39 cellular contexts compared by ENCODE assay signal in genomic region chr10:92677708-92678107, GRCh38. TPM values are rescaled to one million over a fixed set of nuclear protein-coding genes. Genes with fewer than 3 reads are reported as not detected.
"Had no signal": no experiment of that assay in that cellular context is flagged by ENCODE, and none has a peak within 500 bp of the region (broad histone marks: within the 10 kb centered on the region; RNA-seq: fewer than 3 reads in every experiment).

No MANE protein-coding gene starts in this region.

- H3K4me3 ChIP-seq: adrenal gland, ascending aorta, body of pancreas, breast epithelium, cardiac muscle cell, colonic mucosa had no signal

- H3K36me3 ChIP-seq: adrenal gland, ascending aorta, brain microvascular endothelial cell, breast epithelium, cardiac muscle cell, colonic mucosa had no signal

- H3K9me3 ChIP-seq: adrenal gland, ascending aorta, body of pancreas, breast epithelium, colonic mucosa had no signal

- H3K9me3 Mint-ChIP-seq: activated naive CD4-positive, alpha-beta T cell treated with anti-CD3 and anti-CD28 coated beads, Interleukin-2, amount 50 U/mL, for 24 hours; activated naive CD8-positive, alpha-beta T cell treated with anti-CD3 and anti-CD28 coated beads, Interleukin-2, amount 10 ng/mL, durations not matched to agents 7 days and 5 days; activated naive CD8-positive, alpha-beta T cell treated with anti-CD3 and anti-CD28 coated beads, Interleukin-2, amount 50 U/mL, for 24 hours; activated T-cell treated with anti-CD3 and anti-CD28 coated beads, Interleukin-2, amount 50 U/mL, for 4 hours; activated T-helper 1 cell treated with anti-CD3 and anti-CD28 coated beads, Interleukin-12 subunit alpha, Interleukin-12 subunit beta, Interleukin-2, Interleukin-4 antibody, amounts not matched to agents 30 ng/mL and 10 ng/mL and 1 ng/mL, durations not matched to agents 14 hours and 24 hours and 36 hours; activated T-helper 17 cell treated with anti-CD3 and anti-CD28 coated beads, Interleukin-2, amount 50 U/mL, for 72 hours; activated T-helper 2 cell treated with anti-CD3 and anti-CD28 coated beads, Interferon-gamma antibody, Interleukin-2, Interleukin-4, amounts not matched to agents 10 μg/mL and 5 μg/mL and 100 μg/mL, durations not matched to agents 14 hours and 24 hours and 36 hours; central memory CD8-positive, alpha-beta T cell had no signal

- H3K27me3 ChIP-seq: adrenal gland, ascending aorta, body of pancreas, brain microvascular endothelial cell, breast epithelium, cardiac muscle cell, colonic mucosa had no signal

- H3K27ac Mint-ChIP-seq: activated naive CD4-positive, alpha-beta T cell treated with anti-CD3 and anti-CD28 coated beads for 36 hours; activated naive CD4-positive, alpha-beta T cell treated with anti-CD3 and anti-CD28 coated beads, Interleukin-2, amount 10 ng/mL, durations not matched to agents 7 days and 5 days; activated naive CD4-positive, alpha-beta T cell treated with anti-CD3 and anti-CD28 coated beads, Interleukin-2, amount 50 U/mL, for 24 hours; activated naive CD8-positive, alpha-beta T cell; activated naive CD8-positive, alpha-beta T cell treated with anti-CD3 and anti-CD28 coated beads for 36 hours; activated naive CD8-positive, alpha-beta T cell treated with anti-CD3 and anti-CD28 coated beads, Interleukin-2, amount 10 ng/mL, durations not matched to agents 7 days and 5 days; activated naive CD8-positive, alpha-beta T cell treated with anti-CD3 and anti-CD28 coated beads, Interleukin-2, amount 50 U/mL, for 24 hours; activated T-cell treated with anti-CD3 and anti-CD28 coated beads, Interleukin-2, amount 50 U/mL, for 72 hours; activated T-helper 1 cell treated with anti-CD3 and anti-CD28 coated beads, Interleukin-12 subunit alpha, Interleukin-12 subunit beta, Interleukin-2, Interleukin-4 antibody, amounts not matched to agents 30 ng/mL and 10 ng/mL and 1 ng/mL, durations not matched to agents 14 hours and 24 hours and 36 hours; activated T-helper 17 cell treated with anti-CD3 and anti-CD28 coated beads, Interleukin-2, amount 50 U/mL, for 72 hours; activated T-helper 2 cell treated with anti-CD3 and anti-CD28 coated beads, Interferon-gamma antibody, Interleukin-2, Interleukin-4, amounts not matched to agents 10 μg/mL and 5 μg/mL and 100 μg/mL, durations not matched to agents 14 hours and 24 hours and 36 hours; brain had no signal

- ATAC-seq: activated naive CD8-positive, alpha-beta T cell treated with anti-CD3 and anti-CD28 coated beads, Interleukin-2, amount 50 U/mL, for 24 hours; activated T-cell treated with anti-CD3 and anti-CD28 coated beads, Interleukin-2, amount 50 U/mL, for 4 hours; activated T-cell treated with anti-CD3 and anti-CD28 coated beads, Interleukin-2, amount 50 U/mL, for 72 hours; activated T-helper 17 cell treated with anti-CD3 and anti-CD28 coated beads, Interleukin-2, amount 50 U/mL, for 72 hours; body of pancreas had no signal

- H3K4me1 ChIP-seq: adrenal gland, ascending aorta, body of pancreas, breast epithelium, colonic mucosa had no signal

- DNase-seq: activated effector memory CD4-positive, alpha-beta T cell treated with anti-CD3 and anti-CD28 coated beads, Interleukin-2, amount 50 U/mL, for 16 hours; activated effector memory CD4-positive, alpha-beta T cell treated with Interleukin-2 at 50 U/mL for 16 hours; activated gamma-delta T cell; activated gamma-delta T cell treated with Interleukin-2 at 50 U/mL for 16 hours; activated naive CD4-positive, alpha-beta T cell; activated naive CD4-positive, alpha-beta T cell treated with anti-CD3 and anti-CD28 coated beads for 36 hours; activated naive CD4-positive, alpha-beta T cell treated with anti-CD3 and anti-CD28 coated beads, Interleukin-2, amount 10 ng/mL, durations not matched to agents 7 days and 5 days; activated naive CD4-positive, alpha-beta T cell treated with anti-CD3 and anti-CD28 coated beads, Interleukin-2, amount 50 U/mL, for 16 hours; activated naive CD4-positive, alpha-beta T cell treated with Interleukin-2 at 50 U/mL for 16 hours; activated naive CD8-positive, alpha-beta T cell treated with anti-CD3 and anti-CD28 coated beads for 36 hours; activated naive CD8-positive, alpha-beta T cell treated with anti-CD3 and anti-CD28 coated beads, Interleukin-2, amount 10 ng/mL, durations not matched to agents 7 days and 5 days; activated naive CD8-positive, alpha-beta T cell treated with anti-CD3 and anti-CD28 coated beads, Interleukin-2, amount 50 U/mL, for 24 hours; activated T-cell treated with anti-CD3 and anti-CD28 coated beads, Interleukin-2, amount 50 U/mL, for 4 hours; activated T-cell treated with anti-CD3 and anti-CD28 coated beads, Interleukin-2, amount 50 U/mL, for 48 hours; activated T-cell treated with anti-CD3 and anti-CD28 coated beads, Interleukin-2, amount 50 U/mL, for 72 hours; adrenal gland; amniotic stem cell; amygdala; anterior cingulate cortex; aorta; body of pancreas; brain microvascular endothelial cell; caudate nucleus; central memory CD4-positive, alpha-beta T cell; cerebellar nuclear complex; colonic mucosa had no signal

- FAIRE-seq: astrocyte, bronchial epithelial cell, colon had no signal

- H3K36me3 Mint-ChIP-seq: activated naive CD4-positive, alpha-beta T cell treated with anti-CD3 and anti-CD28 coated beads, Interleukin-2, amount 10 ng/mL, durations not matched to agents 7 days and 5 days; activated naive CD4-positive, alpha-beta T cell treated with anti-CD3 and anti-CD28 coated beads, Interleukin-2, amount 50 U/mL, for 24 hours; activated naive CD8-positive, alpha-beta T cell treated with anti-CD3 and anti-CD28 coated beads for 36 hours; activated naive CD8-positive, alpha-beta T cell treated with anti-CD3 and anti-CD28 coated beads, Interleukin-2, amount 10 ng/mL, durations not matched to agents 7 days and 5 days had no signal

- H3K27ac ChIP-seq: adrenal gland, ascending aorta, body of pancreas, brain microvascular endothelial cell, breast epithelium, cardiac muscle cell, colonic mucosa had no signal

RNA-seq across cellular contexts. Expression of gene HHEX, which starts 12.0 kb away (rescaled TPM):
- total RNA-seq: astrocyte had no signal
